Comparison of ENCODE assay signal across 9 cellular contexts in genomic region chr15:31367730-31368344, GRCh38. TPM values are rescaled to one million over a fixed set of nuclear protein-coding genes. Genes with fewer than 3 reads are reported as not detected.
DNase-seq lines count a peak whose midpoint lies in the region; ATAC-seq and TF ChIP-seq lines count a peak whose summit lies in the region.
"Had no signal": no experiment of that assay in that cellular context is flagged by ENCODE, and none has a peak within 500 bp of the region (broad histone marks: within the 10 kb centered on the region; RNA-seq: fewer than 3 reads in every experiment).

No MANE protein-coding gene starts in this region.

- intact Hi-C loops in Right ventricle myocardium superior (cut with DNase I) (loop anchor here (5.0 kb wide), 1 partner anchor 69 kb away; no protein-coding TSS in a partner anchor), cardiac septum (cut with DNase I) (loop anchor here (10.0 kb wide), 1 partner anchor 117 kb away; no protein-coding TSS in a partner anchor), transverse colon (cut with DNase I; ENCODE audit: low total_unique reads) (loop anchor here (10.0 kb wide), 1 partner anchor 67 kb away; no protein-coding TSS in a partner anchor)

- H3K36me3 ChIP-seq in transverse colon: peaks cover 0 to 7% (median 1%) of the 10 kb centered on the region in 4 donors

- no peak overlapping the region for H3K4me3 ChIP-seq in transverse colon

- no peak for ATAC-seq in Right ventricle myocardium superior (ENCODE audit: poor library complexity)
- no peak for ATAC-seq in GM18520 (IDR thresholded peaks at IDR 0.05; ENCODE audit: unreplicated experiment)

- H3K27me3 Mint-ChIP-seq in immature natural killer cell (ENCODE audit: low read depth in 3 of 3): peaks cover 18 to 68% (median 24%) of the 10 kb centered on the region in 3 donors

- in situ Hi-C loops in transverse colon (cut with MboI; ENCODE audit: low pct_ligation_motif_present in 1 of 4, low pct_unique_long_range_greater_than_20kb in 1 of 4, low sequenced_read_pairs in 3 of 4): no loop called here

- peaks cover 98 to 100% of the 10 kb centered on the region in 2 donors for H3K4me1 Mint-ChIP-seq in immature natural killer cell

- peaks cover 33 to 74% (median 49%) of the 10 kb centered on the region in 4 donors for H3K4me1 ChIP-seq in transverse colon

- H3K27me3 ChIP-seq in transverse colon: no peaks in the 10 kb centered on the region

- no peak for TF ChIP-seq EP300 in transverse colon (IDR thresholded peaks at IDR 0.05; ENCODE audit: low read depth)

- H3K27ac ChIP-seq in RWPE1 (peak overlapping the region; percentile 96), transverse colon (peak overlapping the region; percentile 85 to 96 (median 91))
- H3K27ac ChIP-seq: C4-2B had no signal

- no peak for TF ChIP-seq POLR2A in transverse colon (IDR thresholded peaks at IDR 0.05)

- peak overlapping the region; percentile 80 to 91 (median 83) for H3K4me3 Mint-ChIP-seq in immature natural killer cell

- H3K27ac Mint-ChIP-seq in immature natural killer cell: peak overlapping the region; percentile 92 to 99 (median 95)

- CTCF ChIA-PET in RWPE1 (lab: Yijun Ruan, JAX): interaction anchor here (0.7 kb wide), 1 partner anchor 121 kb away, joined by 3 read pairs; no protein-coding TSS in a partner anchor

- TF ChIP-seq CTCF in RWPE1 (conservative IDR thresholded peaks at IDR 0.05; ENCODE audit: low read depth) (no peak), transverse colon (IDR thresholded peaks at IDR 0.05) (no peak), GM10266 (IDR thresholded peaks at IDR 0.05; ENCODE audit: control insufficient read depth, insufficient read depth, low read depth, missing control alignments) (no peak)

- H3K9me3 ChIP-seq in transverse colon: no peaks in the 10 kb centered on the region

- peaks cover 0 to 5% (median 0%) of the 10 kb centered on the region in 6 donors for H3K9me3 Mint-ChIP-seq in immature natural killer cell

- POLR2A ChIA-PET in RWPE1 (lab: Yijun Ruan, JAX; ENCODE audit: low non-redundant PET): no interaction called here

- peaks cover 4 to 19% (median 19%) of the 10 kb centered on the region in 3 donors for H3K36me3 Mint-ChIP-seq in immature natural killer cell

- 68 to 75% methylated on average over 3 to 13 of the region's 13 CpGs for WGBS in transverse colon (ENCODE audit: low coverage in 1 of 2), 2 donors

- DNase-seq in Right ventricle myocardium superior (peak; percentile 58), cardiac septum (ENCODE audit: low spot score) (no peak), RWPE1 (ENCODE audit: low spot score) (no peak), immature natural killer cell (peak; percentile 59 to 67 (median 64)), transverse colon (peak; percentile 56), NCI-H1694 treated with DMSO at 0.1 percent for 48 hours (lab: John Stamatoyannopoulos, UW) (no peak), GM10266 (ENCODE audit: extremely low spot score) (no peak)

RNA-seq across cellular contexts. Expression of gene KLF13, which starts 41.2 kb away (rescaled TPM):
- total RNA-seq in Right ventricle myocardium superior (65.7 TPM), cardiac septum (35.7 TPM), transverse colon (10 to 100 TPM; 39.0 to 81.2 (median 68.8) TPM)
- polyA plus RNA-seq in immature natural killer cell: 10 to 100 TPM; 24.7 to 89.9 (median 47.2) TPM

Comparison
In these comparisons a context has a peak if more than half of its experiments do, and no peak if none do; other contexts are left out.
1. DNase-seq: peak in Right ventricle myocardium superior (single experiment), immature natural killer cell (3 of 3) and transverse colon (single experiment); none in cardiac septum (single experiment), RWPE1 (single experiment), NCI-H1694 treated with DMSO at 0.1 percent for 48 hours (single experiment) and GM10266 (single experiment).